ENCODE assay signal across 28 cellular contexts in the genomic region with DNA sequence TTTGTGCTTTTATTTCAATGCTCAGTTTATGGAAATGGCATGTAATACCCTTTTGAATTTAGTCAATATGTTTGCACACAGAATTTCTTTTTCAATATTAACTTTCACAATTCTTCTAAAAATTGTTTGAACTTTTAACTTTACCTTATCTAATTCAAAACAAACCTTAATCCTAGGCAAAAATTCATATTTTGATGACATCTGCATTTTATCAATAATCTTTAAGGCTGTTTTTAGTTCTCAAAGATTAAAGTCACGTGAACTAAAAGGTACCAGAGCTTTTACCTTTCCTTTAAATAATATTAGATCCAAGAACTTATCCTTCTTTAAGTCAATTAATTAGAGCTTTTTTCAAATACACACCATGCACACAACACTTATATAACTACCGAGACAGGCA.
"Had no signal": no experiment of that assay in that cellular context is flagged by ENCODE, and none has a peak within 500 bp of the region (broad histone marks: within the 10 kb centered on the region; RNA-seq: fewer than 3 reads in every experiment).

No MANE protein-coding gene starts in this region.

- H3K27ac ChIP-seq: colonic mucosa, coronary artery, dorsolateral prefrontal cortex, epithelial cell of prostate, esophagus muscularis mucosa, esophagus squamous epithelium, foreskin keratinocyte, gastrocnemius medialis, gastroesophageal sphincter, heart left ventricle, heart right ventricle, hepatocyte had no signal

- H3K79me2 ChIP-seq: hepatocyte had no signal

- H3K9me3 ChIP-seq: colonic mucosa, esophagus muscularis mucosa, gastrocnemius medialis, gastroesophageal sphincter had no signal

- H2AFZ ChIP-seq: hepatocyte had no signal

- H3K4me2 ChIP-seq: hepatocyte had no signal

- H3K27me3 ChIP-seq: colonic mucosa, dorsolateral prefrontal cortex, esophagus muscularis mucosa, esophagus squamous epithelium, foreskin keratinocyte, gastrocnemius medialis, gastroesophageal sphincter, heart left ventricle, heart right ventricle, hepatocyte had no signal

- DNase-seq: colonic mucosa; cortex of kidney; dermis blood vessel endothelial cell; dorsolateral prefrontal cortex; effector CD4-positive, alpha-beta T cell; effector CD8-positive, alpha-beta T cell; effector memory CD4-positive, alpha-beta T cell; effector memory CD8-positive, alpha-beta T cell; endodermal cell; erythroblast; esophagus squamous epithelium; foreskin fibroblast; foreskin keratinocyte; foreskin melanocyte; gastrocnemius medialis; glutamatergic neuron; head of caudate nucleus; heart left ventricle; heart right ventricle had no signal

- ATAC-seq: effector memory CD8-positive, alpha-beta T cell; esophagus mucosa; foreskin keratinocyte; gastrocnemius medialis; gastroesophageal sphincter; heart left ventricle; heart right ventricle had no signal

- FAIRE-seq: endometrium, endothelial cell of umbilical vein, frontal cortex had no signal

- H3K4me1 ChIP-seq: colonic mucosa, esophagus muscularis mucosa, esophagus squamous epithelium, foreskin keratinocyte, gastrocnemius medialis, gastroesophageal sphincter, heart left ventricle, heart right ventricle had no signal

- H3K4me3 ChIP-seq: colonic mucosa, coronary artery, dorsolateral prefrontal cortex, esophagus muscularis mucosa, esophagus squamous epithelium, gastrocnemius medialis, gastroesophageal sphincter, heart left ventricle, heart right ventricle, hepatocyte had no signal

- H3K36me3 ChIP-seq: colonic mucosa, esophagus muscularis mucosa, esophagus squamous epithelium, gastrocnemius medialis, gastroesophageal sphincter, heart left ventricle, heart right ventricle had no signal
